In genomic region chr2:23925702-23926288, GRCh38 we compare ENCODE assay signal across 8 cellular contexts. TPM values are rescaled to one million over a fixed set of nuclear protein-coding genes. Genes with fewer than 3 reads are reported as not detected.
DNase-seq lines count a peak whose midpoint lies in the region; ATAC-seq and TF ChIP-seq lines count a peak whose summit lies in the region.

No MANE protein-coding gene starts in this region.

- intact Hi-C loops in upper lobe of right lung (cut with DNase I) = no loop called here

- H3K4me3 ChIP-seq in upper lobe of right lung = peak overlapping the region; percentile 92

- TF ChIP-seq CTCF in upper lobe of right lung (IDR thresholded peaks at IDR 0.05) = no peak

- peaks cover 18% of the 10 kb centered on the region for H3K4me1 ChIP-seq in upper lobe of right lung

- no peaks in the 10 kb centered on the region for H3K27me3 ChIP-seq in upper lobe of right lung

- peak overlapping the region; percentile 94 for H3K27ac ChIP-seq in upper lobe of right lung

- DNase-seq in CD1c-positive myeloid dendritic cell (ENCODE audit: extremely low spot score) (peak; percentile 93), RKO (ENCODE audit: low spot score) (peak; percentile 89), globus pallidus (ENCODE audit: low spot score) (peak; percentile 76), occipital lobe (lab: John Stamatoyannopoulos, UW) (peak; percentile 55), upper lobe of right lung (no peak)
- peak; percentile 58 for DNase-seq in activated naive CD4-positive, alpha-beta T cell treated with Interleukin-2 at 50 U/mL for 16 hours

- H3K36me3 ChIP-seq in upper lobe of right lung = no peaks in the 10 kb centered on the region

- peak; percentile 59 for ATAC-seq in GM19351 (IDR thresholded peaks at IDR 0.05; ENCODE audit: unreplicated experiment)
- ATAC-seq in HG03457 (IDR thresholded peaks at IDR 0.05; ENCODE audit: unreplicated experiment) = peak; percentile 46
- peak; percentile 65 for ATAC-seq in upper lobe of right lung

- H3K9me3 ChIP-seq in upper lobe of right lung = no peaks in the 10 kb centered on the region

RNA-seq across cellular contexts. Expression of gene ATAD2B, which starts 1.1 kb away (rescaled TPM):
- total RNA-seq in occipital lobe (68.5 TPM), upper lobe of right lung (24.0 TPM)

RNA-seq across cellular contexts. Expression of gene UBXN2A, which starts 14.5 kb away (rescaled TPM):
- total RNA-seq in occipital lobe = 53.5 TPM
- 12.7 TPM for total RNA-seq in upper lobe of right lung
